ENCODE assay signal across 11 cellular contexts in the genomic region with DNA sequence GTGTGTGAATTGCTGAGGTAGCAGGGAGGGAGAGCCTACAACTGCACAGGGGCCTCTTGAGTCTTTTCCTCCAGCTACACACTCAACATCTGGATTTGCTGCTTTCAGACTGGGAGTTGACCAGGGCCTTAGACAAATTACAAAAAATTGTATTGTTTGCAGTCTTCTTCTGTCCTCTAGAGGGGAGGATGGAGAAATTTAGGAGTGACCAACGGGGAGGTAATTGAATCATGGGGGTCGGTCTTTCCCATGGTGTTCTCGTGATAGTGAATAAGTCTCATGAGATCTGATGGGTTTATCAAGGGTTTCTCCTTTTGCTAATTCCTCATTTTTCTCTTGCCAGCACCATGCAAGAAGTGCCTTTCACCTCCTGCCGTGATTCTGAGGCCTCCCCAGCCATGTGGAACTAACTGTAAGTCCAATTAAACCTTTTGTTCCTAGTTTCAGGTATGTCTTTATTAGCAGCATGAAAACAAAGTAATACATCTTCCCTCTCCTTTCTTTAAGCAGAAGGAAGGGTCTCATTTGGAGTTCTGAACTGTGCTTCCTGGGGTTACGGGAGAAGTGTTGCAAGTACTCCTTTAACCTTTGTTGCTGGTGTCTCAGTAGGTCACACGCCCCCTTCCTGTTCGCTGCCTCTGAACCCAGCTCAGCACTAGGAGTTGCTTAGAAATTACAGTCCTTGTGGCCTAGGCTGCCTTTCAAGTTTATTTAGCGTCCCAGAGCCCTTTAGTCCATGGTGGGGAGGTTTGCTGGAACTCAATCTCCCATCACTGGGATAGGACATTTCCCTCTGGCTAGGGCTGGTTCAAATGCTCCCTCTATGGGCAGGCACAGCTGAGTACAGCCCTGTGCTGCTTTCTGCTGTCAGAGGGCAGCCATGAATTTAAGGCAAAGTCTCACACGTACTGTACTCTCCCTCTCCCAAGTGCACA. TPM values are rescaled to one million over a fixed set of nuclear protein-coding genes. Genes with fewer than 3 reads are reported as not detected.
A peak's percentile ranks its signal among the peaks of the same experiment; 100 is the strongest.
DNase-seq lines count a peak whose midpoint lies in the region; ATAC-seq, FAIRE-seq and TF ChIP-seq lines count a peak whose summit lies in the region.
"Had no signal": no experiment of that assay in that cellular context is flagged by ENCODE, and none has a peak within 500 bp of the region (broad histone marks: within the 10 kb centered on the region; RNA-seq: fewer than 3 reads in every experiment).

No MANE protein-coding gene starts in this region.

- no peaks in the 10 kb centered on the region for H3K4me1 ChIP-seq in small intestine (ENCODE audit: control insufficient read depth in 2 of 2, insufficient read depth in 1 of 2, low read depth in 1 of 2, low read length in 1 of 2)
- no peaks in the 10 kb centered on the region for H3K4me1 ChIP-seq in PC-9 (replicated peaks; ENCODE audit: insufficient read depth)

- POLR2A ChIA-PET in activated CD4-positive, alpha-beta memory T cell treated with anti-CD3 and anti-CD28 coated beads for 36 hours (lab: Charles Lee): no interaction called here
- POLR2A ChIA-PET in activated CD4-positive, alpha-beta memory T cell treated with anti-CD3 and anti-CD28 coated beads, Interleukin-2, amount 10 ng/mL, durations not matched to agents 7 days and 5 days (lab: Charles Lee): no interaction called here
- POLR2A ChIA-PET in PC-9 (lab: Charles Lee; ENCODE audit: unreplicated experiment): no interaction called here

- ATAC-seq in HG03175 (IDR thresholded peaks at IDR 0.05; ENCODE audit: unreplicated experiment): peak; percentile 48

- no peaks in the 10 kb centered on the region for H3K27me3 ChIP-seq in dorsolateral prefrontal cortex
- H3K27me3 ChIP-seq in small intestine (ENCODE audit: control insufficient read depth in 2 of 2, insufficient read depth in 2 of 2, low read length in 2 of 2): no peaks in the 10 kb centered on the region
- H3K27me3 ChIP-seq in PC-9 (ENCODE audit: insufficient read depth, low read depth): no peaks in the 10 kb centered on the region

- no peaks in the 10 kb centered on the region for H3K4me1 Mint-ChIP-seq in activated CD4-positive, alpha-beta memory T cell treated with anti-CD3 and anti-CD28 coated beads for 36 hours (ENCODE audit: low read depth)
- H3K4me1 Mint-ChIP-seq in activated CD4-positive, alpha-beta memory T cell treated with anti-CD3 and anti-CD28 coated beads, Interleukin-2, amount 10 ng/mL, durations not matched to agents 7 days and 5 days: no peaks in the 10 kb centered on the region

- CTCF ChIA-PET in activated CD4-positive, alpha-beta memory T cell treated with anti-CD3 and anti-CD28 coated beads for 36 hours (lab: Charles Lee): interaction anchor here (0.6 to 2.4 kb wide), 5 partner anchors 12 to 87 kb away, joined by 3 to 8 read pairs (median 4); no protein-coding TSS in a partner anchor
- CTCF ChIA-PET in activated CD4-positive, alpha-beta memory T cell treated with anti-CD3 and anti-CD28 coated beads, Interleukin-2, amount 10 ng/mL, durations not matched to agents 7 days and 5 days (lab: Charles Lee): interaction anchor here (1.0 kb wide), 1 partner anchor 87 kb away, joined by 3 read pairs; no protein-coding TSS in a partner anchor
- CTCF ChIA-PET in PC-9 (lab: Charles Lee): no interaction called here

- H4K20me1 ChIP-seq in PC-9 (ENCODE audit: insufficient read depth): no peaks in the 10 kb centered on the region

- H3K36me3 Mint-ChIP-seq in activated CD4-positive, alpha-beta memory T cell treated with anti-CD3 and anti-CD28 coated beads for 36 hours: no peaks in the 10 kb centered on the region
- no peaks in the 10 kb centered on the region for H3K36me3 Mint-ChIP-seq in activated CD4-positive, alpha-beta memory T cell treated with anti-CD3 and anti-CD28 coated beads, Interleukin-2, amount 10 ng/mL, durations not matched to agents 7 days and 5 days (ENCODE audit: low read depth)

- 62 to 82% (median 73%) methylated on average over 9 of the region's 9 CpGs for WGBS in small intestine, 3 donors

- no peaks in the 10 kb centered on the region for H3K9me2 ChIP-seq in PC-9 (ENCODE audit: insufficient read depth)

- no peak overlapping the region for H3K4me3 Mint-ChIP-seq in activated CD4-positive, alpha-beta memory T cell treated with anti-CD3 and anti-CD28 coated beads for 36 hours
- no peak overlapping the region for H3K4me3 Mint-ChIP-seq in activated CD4-positive, alpha-beta memory T cell treated with anti-CD3 and anti-CD28 coated beads, Interleukin-2, amount 10 ng/mL, durations not matched to agents 7 days and 5 days
- H3K4me3 Mint-ChIP-seq: dendritic cell treated with granulocyte-macrophage colony-stimulating factor and Interleukin-4, amounts not matched to agents 40 ng/mL and 50 ng/mL, for 4 days had no signal

- H3K27me3 Mint-ChIP-seq in activated CD4-positive, alpha-beta memory T cell treated with anti-CD3 and anti-CD28 coated beads for 36 hours: peaks cover 14% of the 10 kb centered on the region
- H3K27me3 Mint-ChIP-seq in activated CD4-positive, alpha-beta memory T cell treated with anti-CD3 and anti-CD28 coated beads, Interleukin-2, amount 10 ng/mL, durations not matched to agents 7 days and 5 days: peaks cover 14% of the 10 kb centered on the region

- no peaks in the 10 kb centered on the region for H3K9me3 Mint-ChIP-seq in activated CD4-positive, alpha-beta memory T cell treated with anti-CD3 and anti-CD28 coated beads for 36 hours
- H3K9me3 Mint-ChIP-seq in activated CD4-positive, alpha-beta memory T cell treated with anti-CD3 and anti-CD28 coated beads, Interleukin-2, amount 10 ng/mL, durations not matched to agents 7 days and 5 days: no peaks in the 10 kb centered on the region
- H3K9me3 Mint-ChIP-seq: activated B cell treated with CpG ODN at 0.5 μM for 24 hours; dendritic cell treated with granulocyte-macrophage colony-stimulating factor and Interleukin-4, amounts not matched to agents 40 ng/mL and 50 ng/mL, for 4 days had no signal

- intact Hi-C loops in activated CD4-positive, alpha-beta memory T cell treated with anti-CD3 and anti-CD28 coated beads for 36 hours (cut with micrococcal nuclease): no loop called here
- intact Hi-C loops in dorsolateral prefrontal cortex (cut with DNase I) (loop anchor here in 1 of 2 donors (5.0 kb wide), 1 partner anchor 86 kb away; no protein-coding TSS in a partner anchor), PC-9 (cut with micrococcal nuclease; ENCODE audit: unreplicated experiment) (no loop called here)

- H3K36me3 ChIP-seq in small intestine (ENCODE audit: control insufficient read depth in 2 of 2, insufficient read depth in 2 of 2, low read length in 2 of 2) (no peaks in the 10 kb centered on the region), PC-9 (ENCODE audit: low read depth) (no peaks in the 10 kb centered on the region)

- no peak overlapping the region for H2AFZ ChIP-seq in PC-9

- H3K9me3 ChIP-seq in small intestine (ENCODE audit: control insufficient read depth, low read depth): no peaks in the 10 kb centered on the region
- no peaks in the 10 kb centered on the region for H3K9me3 ChIP-seq in PC-9 (ENCODE audit: insufficient read depth, low read depth)

- peak; percentile 20 for DNase-seq in activated CD4-positive, alpha-beta memory T cell treated with anti-CD3 and anti-CD28 coated beads for 36 hours
- DNase-seq in activated CD4-positive, alpha-beta memory T cell treated with anti-CD3 and anti-CD28 coated beads, Interleukin-2, amount 10 ng/mL, durations not matched to agents 7 days and 5 days: no peak
- DNase-seq in dorsolateral prefrontal cortex: peak in 3 of 10 donors; percentile 29 to 56 (median 31)
- DNase-seq in small intestine: peak; percentile 5
- DNase-seq in PC-9: no peak
- no peak for DNase-seq in OCI-M1 (lab: John Stamatoyannopoulos, UW)
- DNase-seq in coronary artery (ENCODE audit: low spot score): no peak
- DNase-seq: activated B cell treated with CpG ODN at 0.5 μM for 24 hours, mesenchymal stem cell had no signal

- H3K4me3 ChIP-seq in dorsolateral prefrontal cortex (no peak overlapping the region), small intestine (ENCODE audit: low read depth in 1 of 2, low read length in 2 of 2) (no peak overlapping the region), PC-9 (no peak overlapping the region), coronary artery (no peak overlapping the region)

- TF ChIP-seq CTCF in dorsolateral prefrontal cortex (IDR thresholded peaks at IDR 0.05 in 54 of 56, conservative IDR thresholded peaks at IDR 0.05 in 2 of 56; ENCODE audit: low read depth in 1 of 56, partially characterized antibody in 56 of 56) (peak in 49 of 56 donors; percentile 11 to 66 (median 46)), PC-9 (conservative IDR thresholded peaks at IDR 0.05) (no peak), coronary artery (IDR thresholded peaks at IDR 0.05) (no peak)

- H3K4me2 ChIP-seq in PC-9: no peak overlapping the region

- H3F3A ChIP-seq in PC-9 (ENCODE audit: insufficient read depth, low read depth): no peaks in the 10 kb centered on the region

- no TSS peak for BruUV-seq in PC-9 (replicated peaks; lab: Mats Ljungman, UMichigan)

- FAIRE-seq in small intestine (lab: Jason Lieb, UNC): no peak

- H3K27ac Mint-ChIP-seq in activated CD4-positive, alpha-beta memory T cell treated with anti-CD3 and anti-CD28 coated beads for 36 hours: no peak overlapping the region
- H3K27ac Mint-ChIP-seq in activated CD4-positive, alpha-beta memory T cell treated with anti-CD3 and anti-CD28 coated beads, Interleukin-2, amount 10 ng/mL, durations not matched to agents 7 days and 5 days: no peak overlapping the region
- H3K27ac Mint-ChIP-seq: activated B cell treated with CpG ODN at 0.5 μM for 24 hours; dendritic cell treated with granulocyte-macrophage colony-stimulating factor and Interleukin-4, amounts not matched to agents 40 ng/mL and 50 ng/mL, for 4 days had no signal

- H3K79me2 ChIP-seq in PC-9 (ENCODE audit: low read depth): no peaks in the 10 kb centered on the region

- no peak overlapping the region for H3K27ac ChIP-seq in dorsolateral prefrontal cortex
- H3K27ac ChIP-seq in small intestine (ENCODE audit: low read depth in 1 of 2, low read length in 1 of 2): no peak overlapping the region
- no peak overlapping the region for H3K27ac ChIP-seq in PC-9
- no peak overlapping the region for H3K27ac ChIP-seq in coronary artery

RNA-seq across cellular contexts. Expression of gene IFNA8, which starts 4.4 kb away (rescaled TPM):
- total RNA-seq in activated CD4-positive, alpha-beta memory T cell treated with anti-CD3 and anti-CD28 coated beads for 36 hours: not detected
- not detected for total RNA-seq in activated CD4-positive, alpha-beta memory T cell treated with anti-CD3 and anti-CD28 coated beads, Interleukin-2, amount 10 ng/mL, durations not matched to agents 7 days and 5 days
- total RNA-seq in dorsolateral prefrontal cortex (under 1 TPM in 2 of 120 experiments, not detected in 118; 0.46 to 0.50 TPM), PC-9 (2021) (not detected in 2 replicates)
- polyA plus RNA-seq in small intestine: not detected
- total RNA-seq: activated B cell treated with CpG ODN at 0.5 μM for 24 hours had no signal

RNA-seq across cellular contexts. Expression of gene IFNA1, which starts 26.9 kb away (rescaled TPM):
- not detected for total RNA-seq in activated CD4-positive, alpha-beta memory T cell treated with anti-CD3 and anti-CD28 coated beads for 36 hours
- not detected for total RNA-seq in activated CD4-positive, alpha-beta memory T cell treated with anti-CD3 and anti-CD28 coated beads, Interleukin-2, amount 10 ng/mL, durations not matched to agents 7 days and 5 days
- 1 to 10 TPM in 7 of 120 experiments, under 1 TPM in 5, not detected in 108; 0.65 to 1.8 (median 1.1) TPM for total RNA-seq in dorsolateral prefrontal cortex
- not detected for polyA plus RNA-seq in small intestine
- not detected in 2 replicates for total RNA-seq in PC-9 (2021)
- total RNA-seq: activated B cell treated with CpG ODN at 0.5 μM for 24 hours had no signal

RNA-seq across cellular contexts. Expression of gene IFNA2, which starts 28.2 kb away (rescaled TPM):
- total RNA-seq in activated CD4-positive, alpha-beta memory T cell treated with anti-CD3 and anti-CD28 coated beads for 36 hours: not detected
- not detected for total RNA-seq in activated CD4-positive, alpha-beta memory T cell treated with anti-CD3 and anti-CD28 coated beads, Interleukin-2, amount 10 ng/mL, durations not matched to agents 7 days and 5 days
- total RNA-seq in dorsolateral prefrontal cortex: 1 to 10 TPM in 67 of 120 experiments, under 1 TPM in 38, not detected in 15; 0.36 to 3.6 (median 1.3) TPM
- polyA plus RNA-seq in small intestine: not detected
- not detected in 2 replicates for total RNA-seq in PC-9 (2021)
- total RNA-seq: activated B cell treated with CpG ODN at 0.5 μM for 24 hours had no signal

RNA-seq across cellular contexts. Expression of gene IFNA13, which starts 45.5 kb away (rescaled TPM):
- not detected for total RNA-seq in activated CD4-positive, alpha-beta memory T cell treated with anti-CD3 and anti-CD28 coated beads for 36 hours
- total RNA-seq in activated CD4-positive, alpha-beta memory T cell treated with anti-CD3 and anti-CD28 coated beads, Interleukin-2, amount 10 ng/mL, durations not matched to agents 7 days and 5 days: not detected
- total RNA-seq in dorsolateral prefrontal cortex: 1 to 10 TPM in 54 of 120 experiments, under 1 TPM in 34, not detected in 32; 0.41 to 6.2 (median 1.3) TPM
- polyA plus RNA-seq in small intestine: not detected
- total RNA-seq in PC-9 (2021): not detected in 2 replicates
- total RNA-seq: activated B cell treated with CpG ODN at 0.5 μM for 24 hours had no signal

Comparison
In these comparisons a context has a peak if more than half of its experiments do, and no peak if none do; other contexts are left out.
1. DNase-seq: peak in activated CD4-positive, alpha-beta memory T cell treated with anti-CD3 and anti-CD28 coated beads for 36 hours (single experiment) and small intestine (single experiment); none in activated CD4-positive, alpha-beta memory T cell treated with anti-CD3 and anti-CD28 coated beads, Interleukin-2, amount 10 ng/mL, durations not matched to agents 7 days and 5 days (single experiment), PC-9 (0 of 2), OCI-M1 (single experiment) and coronary artery (single experiment).
2. CTCF ChIP-seq: peak in dorsolateral prefrontal cortex (49 of 56); none in PC-9 (single experiment) and coronary artery (single experiment).